ENCODE assay signal across 8 cellular contexts in the genomic region with DNA sequence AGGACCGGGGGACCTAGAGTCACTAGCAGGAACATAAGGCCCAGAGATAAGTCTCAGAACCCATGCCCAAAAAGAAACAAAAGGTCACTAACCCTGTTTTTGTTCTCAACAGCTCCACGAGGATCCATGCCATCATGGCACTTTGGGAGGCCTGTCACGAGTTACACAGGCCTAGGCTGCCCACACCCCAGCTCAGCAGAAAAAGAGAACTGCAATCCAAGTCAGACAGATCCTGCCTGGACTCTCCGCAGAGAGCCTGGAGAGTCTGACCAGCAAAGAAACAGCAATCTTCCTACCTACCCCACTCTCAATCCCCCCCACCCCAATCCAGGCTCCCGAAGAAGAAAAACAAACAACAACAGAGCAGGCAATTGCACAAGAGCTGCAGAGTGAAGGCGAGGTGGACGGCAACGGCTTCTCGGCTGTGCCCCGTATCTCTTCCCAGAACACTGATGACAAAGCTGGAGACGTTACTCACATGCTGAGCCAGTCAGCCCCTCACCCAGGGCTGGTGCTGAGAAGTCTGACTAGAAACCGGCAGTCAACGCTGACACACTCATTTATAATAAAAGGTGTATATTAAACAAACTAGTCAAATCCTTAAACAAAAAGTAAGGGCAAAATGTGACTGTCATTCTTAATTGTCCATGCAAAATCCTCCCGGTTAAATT.
DNase-seq lines count a peak whose midpoint lies in the region; ATAC-seq and TF ChIP-seq lines count a peak whose summit lies in the region.

No MANE protein-coding gene starts in this region.

- no peaks in the 10 kb centered on the region for H3K9me3 ChIP-seq in Loucy (ENCODE audit: insufficient read depth, low read depth, low read length)
- no peaks in the 10 kb centered on the region for H3K9me3 ChIP-seq in breast epithelium

- H3K9me2 ChIP-seq in Loucy (replicated peaks; ENCODE audit: low read depth, low read length) = no peaks in the 10 kb centered on the region

- H3K36me3 ChIP-seq in Loucy (ENCODE audit: insufficient read depth, low read length) (peaks cover 40% of the 10 kb centered on the region; the same call in 1 of the 2 replicates), breast epithelium (no peaks in the 10 kb centered on the region)

- peak overlapping the region; percentile 72 for H3K4me2 ChIP-seq in Loucy (ENCODE audit: low read depth, low read length, poor library complexity, severe bottlenecking)

- no peaks in the 10 kb centered on the region for H3K27me3 ChIP-seq in Loucy (ENCODE audit: insufficient read depth, low read length, poor library complexity, severe bottlenecking)
- no peaks in the 10 kb centered on the region for H3K27me3 ChIP-seq in breast epithelium

- ATAC-seq in left colon (no peak), GM21786 (IDR thresholded peaks at IDR 0.05; ENCODE audit: unreplicated experiment) (no peak)

- intact Hi-C loops in breast epithelium (cut with DNase I; ENCODE audit: low total_unique reads) = no loop called here
- intact Hi-C loops in left colon (cut with DNase I, micrococcal nuclease) = no loop called here

- H3K79me2 ChIP-seq in Loucy (ENCODE audit: insufficient read depth, low read length) = peaks cover 81% of the 10 kb centered on the region

- peaks cover 7% of the 10 kb centered on the region for H3F3A ChIP-seq in Loucy (ENCODE audit: low read depth)

- TF ChIP-seq CTCF in Loucy (conservative IDR thresholded peaks at IDR 0.05; ENCODE audit: low read length) (no peak), breast epithelium (IDR thresholded peaks at IDR 0.05) (no peak)

- TF ChIP-seq POLR2A in breast epithelium (IDR thresholded peaks at IDR 0.05) = no peak

- H3K9ac ChIP-seq in Loucy (ENCODE audit: low read depth, low read length, poor library complexity, severe bottlenecking) = peak overlapping the region; percentile 60

- H3K27ac ChIP-seq in breast epithelium = peak overlapping the region; percentile 76 to 91

- DNase-seq in Ammon's horn (ENCODE audit: low spot score) = peak; percentile 82
- DNase-seq in breast epithelium (ENCODE audit: low spot score in 2 of 2) = no peak
- DNase-seq in left colon = peak; percentile 25 to 38
- DNase-seq in stimulated activated CD4-positive, alpha-beta T cell treated with anti-CD3 and anti-CD28 coated beads, Interleukin-4, amount 100 ng/mL, for 24 hours = peak; percentile 17
- DNase-seq in COLO668 (lab: John Stamatoyannopoulos, UW; ENCODE audit: unreplicated experiment) = no peak
- no peak for DNase-seq in stimulated activated naive CD4-positive, alpha-beta T cell treated with Interleukin-2 at 50 U/mL for 16 hours (lab: John Stamatoyannopoulos, UW)

- H4K20me1 ChIP-seq in Loucy (ENCODE audit: insufficient read depth, low read length, poor library complexity, severe bottlenecking) = no peaks in the 10 kb centered on the region

- no peak overlapping the region for H2AFZ ChIP-seq in Loucy (ENCODE audit: low read length)

- H3K4me1 ChIP-seq in Loucy (ENCODE audit: insufficient read depth, low read length, poor library complexity, severe bottlenecking) (peaks cover 64% of the 10 kb centered on the region), breast epithelium (peaks cover 0 to 17% of the 10 kb centered on the region in 2 donors)

- H3K4me3 ChIP-seq in Loucy (ENCODE audit: low read length, poor library complexity, severe bottlenecking) (no peak overlapping the region), breast epithelium (peak overlapping the region in 1 of 3 donors; percentile 29)

Comparison
In these comparisons a context has a peak if more than half of its experiments do, and no peak if none do; other contexts are left out.
1. DNase-seq: peak in Ammon's horn (single experiment), left colon (2 of 2) and stimulated activated CD4-positive, alpha-beta T cell treated with anti-CD3 and anti-CD28 coated beads, Interleukin-4, amount 100 ng/mL, for 24 hours (single experiment); none in breast epithelium (0 of 2), COLO668 (single experiment) and stimulated activated naive CD4-positive, alpha-beta T cell treated with Interleukin-2 at 50 U/mL for 16 hours (single experiment).